In the genomic region with DNA sequence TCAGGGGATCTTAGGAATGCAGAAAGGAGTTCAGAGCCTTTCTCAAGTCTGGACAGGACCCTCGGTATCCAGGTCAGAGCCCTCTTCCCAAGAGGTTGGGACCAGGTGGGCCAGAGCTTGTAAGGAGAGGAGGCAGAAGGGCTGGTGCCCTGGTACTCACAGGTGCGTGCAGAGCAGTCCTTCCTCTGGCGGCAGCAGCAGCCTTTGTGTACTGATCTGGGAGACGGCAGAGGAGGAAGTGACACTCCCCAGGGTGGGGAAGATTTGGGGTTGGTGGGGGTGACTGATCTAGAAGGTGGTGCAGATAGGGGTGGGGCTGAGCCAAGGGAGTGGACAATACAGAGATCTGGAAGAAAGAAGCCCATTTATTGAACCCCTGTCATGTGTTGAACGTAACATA, we compare ENCODE assay signal across 8 cellular contexts. TPM values are rescaled to one million over a fixed set of nuclear protein-coding genes. Genes with fewer than 3 reads are reported as not detected.
DNase-seq lines count a peak whose midpoint lies in the region; ATAC-seq and TF ChIP-seq lines count a peak whose summit lies in the region.

A gene with protein sequence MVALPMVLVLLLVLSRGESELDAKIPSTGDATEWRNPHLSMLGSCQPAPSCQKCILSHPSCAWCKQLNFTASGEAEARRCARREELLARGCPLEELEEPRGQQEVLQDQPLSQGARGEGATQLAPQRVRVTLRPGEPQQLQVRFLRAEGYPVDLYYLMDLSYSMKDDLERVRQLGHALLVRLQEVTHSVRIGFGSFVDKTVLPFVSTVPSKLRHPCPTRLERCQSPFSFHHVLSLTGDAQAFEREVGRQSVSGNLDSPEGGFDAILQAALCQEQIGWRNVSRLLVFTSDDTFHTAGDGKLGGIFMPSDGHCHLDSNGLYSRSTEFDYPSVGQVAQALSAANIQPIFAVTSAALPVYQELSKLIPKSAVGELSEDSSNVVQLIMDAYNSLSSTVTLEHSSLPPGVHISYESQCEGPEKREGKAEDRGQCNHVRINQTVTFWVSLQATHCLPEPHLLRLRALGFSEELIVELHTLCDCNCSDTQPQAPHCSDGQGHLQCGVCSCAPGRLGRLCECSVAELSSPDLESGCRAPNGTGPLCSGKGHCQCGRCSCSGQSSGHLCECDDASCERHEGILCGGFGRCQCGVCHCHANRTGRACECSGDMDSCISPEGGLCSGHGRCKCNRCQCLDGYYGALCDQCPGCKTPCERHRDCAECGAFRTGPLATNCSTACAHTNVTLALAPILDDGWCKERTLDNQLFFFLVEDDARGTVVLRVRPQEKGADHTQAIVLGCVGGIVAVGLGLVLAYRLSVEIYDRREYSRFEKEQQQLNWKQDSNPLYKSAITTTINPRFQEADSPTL (minus strand): TSS at position 210 of the 400 bp plus-strand sequence. CDS start 6,808 bp downstream, outside the sequence.

- peaks cover 17% of the 10 kb centered on the region for H3K4me1 ChIP-seq in PC-9 (replicated peaks; ENCODE audit: insufficient read depth)

- POLR2A ChIA-PET in PC-9 (lab: Charles Lee; ENCODE audit: unreplicated experiment): interaction anchor here (0.5 to 0.6 kb wide), 2 partner anchors 8 to 1126 kb away, joined by 3 to 6 read pairs; no protein-coding TSS in a partner anchor

- no peak within 1 kb of the TSS for H2AFZ ChIP-seq in PC-9

- H3K27ac ChIP-seq in PC-9: peak within 1 kb of the TSS; percentile 36; the same call in 1 of the 2 replicates

- H3K79me2 ChIP-seq in PC-9 (ENCODE audit: low read depth): no peaks in the 10 kb centered on the region

- no peaks in the 10 kb centered on the region for H3K9me3 Mint-ChIP-seq in activated naive CD4-positive, alpha-beta T cell treated with anti-CD3 and anti-CD28 coated beads, Interleukin-2, amount 50 U/mL, for 72 hours

- no peaks in the 10 kb centered on the region for H4K20me1 ChIP-seq in PC-9 (ENCODE audit: insufficient read depth)

- CTCF ChIA-PET in PC-9 (lab: Charles Lee): interaction anchor here (0.5 to 0.6 kb wide), 2 partner anchors 294 to 1013 kb away, joined by 4 to 5 read pairs; partner anchors contain the start of gene TARBP2

- no peak for DNase-seq in PC-9
- DNase-seq in activated naive CD4-positive, alpha-beta T cell treated with anti-CD3 and anti-CD28 coated beads, Interleukin-2, amount 50 U/mL, for 72 hours (ENCODE audit: low spot score in 2 of 2): peak; percentile 58 to 76
- DNase-seq in stimulated activated CD4-positive, alpha-beta T cell treated with anti-CD3 and anti-CD28 coated beads, Interleukin-4, amount 100 ng/mL, for 1 hour: peak; percentile 62
- DNase-seq in Right ventricle myocardium inferior (ENCODE audit: missing footprints): no peak
- DNase-seq in NCI-H524 (lab: John Stamatoyannopoulos, UW): no peak
- DNase-seq in occipital lobe (lab: John Stamatoyannopoulos, UW): no peak

- peak; percentile 49 for ATAC-seq in GM21737 (IDR thresholded peaks at IDR 0.05; ENCODE audit: unreplicated experiment)
- ATAC-seq in activated naive CD4-positive, alpha-beta T cell treated with anti-CD3 and anti-CD28 coated beads, Interleukin-2, amount 50 U/mL, for 72 hours: peak; percentile 53 to 54
- no peak for ATAC-seq in Right ventricle myocardium inferior

- no TSS peak for BruUV-seq in PC-9 (replicated peaks; lab: Mats Ljungman, UMichigan)

- H3K9me3 ChIP-seq in PC-9 (ENCODE audit: insufficient read depth, low read depth): no peaks in the 10 kb centered on the region

- peaks cover 8% of the 10 kb centered on the region; the same call in 1 of the 2 replicates for H3K36me3 ChIP-seq in PC-9 (ENCODE audit: low read depth)

- H3K27ac Mint-ChIP-seq in activated naive CD4-positive, alpha-beta T cell treated with anti-CD3 and anti-CD28 coated beads, Interleukin-2, amount 50 U/mL, for 72 hours: peak within 1 kb of the TSS; percentile 84 to 86

- H3F3A ChIP-seq in PC-9 (ENCODE audit: insufficient read depth, low read depth): peaks cover 44% of the 10 kb centered on the region; the same call in 1 of the 2 replicates

- H3K4me2 ChIP-seq in PC-9: peak within 1 kb of the TSS; percentile 54

- peak within 1 kb of the TSS; percentile 81 for H3K4me3 ChIP-seq in GM08714 (ENCODE audit: low read length)
- no peak within 1 kb of the TSS for H3K4me3 ChIP-seq in PC-9

- intact Hi-C loops in PC-9 (cut with micrococcal nuclease; ENCODE audit: unreplicated experiment) (loop anchor here (10.0 kb wide), 1 partner anchor 142 kb away; no protein-coding TSS in a partner anchor), Right ventricle myocardium inferior (cut with DNase I) (no loop called here)

- TF ChIP-seq CTCF in PC-9 (conservative IDR thresholded peaks at IDR 0.05): no peak

- 0 out of 2 replicates have a peak, but pooled peaks cover 3% of the 10 kb centered on the region for H3K9me2 ChIP-seq in PC-9 (ENCODE audit: insufficient read depth)

- peaks cover 4 to 6% of the 10 kb centered on the region in 2 donors for H3K36me3 Mint-ChIP-seq in activated naive CD4-positive, alpha-beta T cell treated with anti-CD3 and anti-CD28 coated beads, Interleukin-2, amount 50 U/mL, for 72 hours

- no peaks in the 10 kb centered on the region for H3K27me3 ChIP-seq in PC-9 (ENCODE audit: insufficient read depth, low read depth)

RNA-seq across cellular contexts. Expression of the gene that starts here (rescaled TPM):
- total RNA-seq in PC-9 (2021) (2.4 and 3.3 TPM in 2 replicates), Right ventricle myocardium inferior (0.76 TPM), occipital lobe (not detected)
- total RNA-seq in activated naive CD4-positive, alpha-beta T cell treated with anti-CD3 and anti-CD28 coated beads, Interleukin-2, amount 50 U/mL, for 72 hours: 10 to 100 TPM; 71.4 to 76.3 TPM

Comparison
In these comparisons a context has a peak if more than half of its experiments do, and no peak if none do; other contexts are left out.
1. RNA of the gene that starts here (total RNA-seq): 71.4 to 76.3 TPM in activated naive CD4-positive, alpha-beta T cell treated with anti-CD3 and anti-CD28 coated beads, Interleukin-2, amount 50 U/mL, for 72 hours; 2.4 to 3.3 TPM in PC-9, 0.76 TPM in Right ventricle myocardium inferior (single experiment) and not detected in occipital lobe (single experiment); every median in the first group is over 10 times any median in the second.
2. DNase-seq: peak in activated naive CD4-positive, alpha-beta T cell treated with anti-CD3 and anti-CD28 coated beads, Interleukin-2, amount 50 U/mL, for 72 hours (2 of 2) and stimulated activated CD4-positive, alpha-beta T cell treated with anti-CD3 and anti-CD28 coated beads, Interleukin-4, amount 100 ng/mL, for 1 hour (single experiment); none in PC-9 (0 of 2), Right ventricle myocardium inferior (single experiment), NCI-H524 (0 of 2) and occipital lobe (single experiment).